16 cellular contexts compared by ENCODE assay signal in the genomic region with DNA sequence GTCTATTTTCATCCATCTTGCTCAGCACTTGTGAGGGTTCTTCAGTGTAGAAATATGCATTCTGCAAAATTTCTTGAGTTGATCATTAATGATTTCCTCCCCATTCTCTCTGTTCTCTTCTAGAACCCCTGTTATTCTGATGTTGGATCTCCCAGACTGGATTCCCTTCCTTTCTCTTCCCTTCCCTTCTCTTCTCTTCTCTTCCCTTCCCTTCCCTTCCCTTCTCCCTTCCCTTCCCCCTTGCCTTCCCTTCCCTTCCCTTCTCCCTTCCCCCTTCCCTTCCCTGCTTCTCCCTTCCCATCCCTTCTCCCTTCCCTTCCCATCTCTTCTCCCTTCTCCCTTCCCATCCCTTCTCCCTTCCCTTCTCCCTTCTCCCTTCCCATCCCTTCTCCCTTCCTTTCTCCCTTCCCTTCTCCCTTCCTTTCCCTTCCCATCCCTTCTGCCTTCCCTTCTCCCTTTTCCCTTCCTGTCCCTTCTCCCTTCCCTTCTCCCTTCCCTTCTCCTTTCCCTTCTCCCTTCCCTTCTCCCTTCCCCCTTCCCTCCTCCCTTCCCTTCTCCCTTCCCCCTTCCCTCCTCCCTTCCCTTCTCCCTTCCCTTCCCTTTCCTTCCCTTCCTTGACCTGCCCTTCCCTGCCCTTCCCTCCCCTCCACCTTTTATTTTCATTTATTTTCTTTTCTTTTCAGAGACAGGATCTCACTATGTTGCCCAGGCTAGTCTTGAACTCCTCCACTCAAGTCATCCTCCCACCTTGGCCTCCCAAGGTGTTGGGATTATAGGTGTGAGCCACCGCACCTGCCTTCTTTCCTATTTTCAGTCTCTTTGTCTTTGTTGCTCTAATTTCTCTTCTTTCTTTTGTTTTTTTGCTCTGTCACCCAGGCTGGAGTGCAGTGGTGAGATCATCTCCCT. TPM values are rescaled to one million over a fixed set of nuclear protein-coding genes. Genes with fewer than 3 reads are reported as not detected.
"Had no signal": no experiment of that assay in that cellular context is flagged by ENCODE, and none has a peak within 500 bp of the region (broad histone marks: within the 10 kb centered on the region; RNA-seq: fewer than 3 reads in every experiment).

No MANE protein-coding gene starts in this region.

- ATAC-seq: naive thymus-derived CD8-positive, alpha-beta T cell; sciatic nerve had no signal

- H3K4me3 ChIP-seq: esophagus muscularis mucosa, mucosa of descending colon, prostate gland, upper lobe of right lung had no signal

- DNase-seq: activated B cell treated with CpG ODN at 0.5 μM for 24 hours; activated CD4-positive, alpha-beta T cell treated with anti-CD3 and anti-CD28 coated beads, Interleukin-2, amount 10 ng/mL, durations not matched to agents 24 days and 14 days; activated CD8-positive, alpha-beta memory T cell treated with anti-CD3 and anti-CD28 coated beads for 24 hours; activated effector memory CD4-positive, alpha-beta T cell treated with Interleukin-2 at 50 U/mL for 16 hours; activated T-cell treated with anti-CD3 and anti-CD28 coated beads for 4 hours; amygdala; head of caudate nucleus; mucosa of descending colon; naive thymus-derived CD8-positive, alpha-beta T cell; stimulated activated CD4-positive, alpha-beta T cell treated with anti-CD3 and anti-CD28 coated beads, Interleukin-2, amount 100 ng/mL, for 24 hours; stimulated activated naive CD4-positive, alpha-beta T cell; upper lobe of right lung had no signal

- H3K4me1 ChIP-seq: prostate gland, upper lobe of right lung had no signal

- H3K36me3 ChIP-seq: esophagus muscularis mucosa, neutrophil, prostate gland, upper lobe of right lung had no signal

- H3K27me3 ChIP-seq: esophagus muscularis mucosa, neutrophil, upper lobe of right lung had no signal

- H3K9me3 ChIP-seq: esophagus muscularis mucosa, mucosa of descending colon, neutrophil, prostate gland, upper lobe of right lung had no signal

- H3K27ac ChIP-seq: esophagus muscularis mucosa, neutrophil, prostate gland, upper lobe of right lung had no signal

RNA-seq across cellular contexts. Expression of a gene that starts 24.9 kb away (rescaled TPM):
- total RNA-seq: activated B cell treated with CpG ODN at 0.5 μM for 24 hours had no signal
